In genomic region chr12:120264511-120265202, GRCh38 we compare ENCODE assay signal across 8 cellular contexts. TPM values are rescaled to one million over a fixed set of nuclear protein-coding genes. Genes with fewer than 3 reads are reported as not detected.
A peak's percentile ranks its signal among the peaks of the same experiment; 100 is the strongest.
DNase-seq lines count a peak whose midpoint lies in the region; ATAC-seq and TF ChIP-seq lines count a peak whose summit lies in the region.

No MANE protein-coding gene starts in this region.

- peaks cover 22 to 60% (median 47%) of the 10 kb centered on the region in 4 donors for H3K4me1 Mint-ChIP-seq in CD4-positive, CD25-positive, alpha-beta regulatory T cell

- no peaks in the 10 kb centered on the region for H3K27me3 Mint-ChIP-seq in CD4-positive, CD25-positive, alpha-beta regulatory T cell

- ATAC-seq in CD4-positive, CD25-positive, alpha-beta regulatory T cell (ENCODE audit: low read depth in 2 of 2): no peak
- ATAC-seq in omental fat pad (ENCODE audit: low FRiP score): peak; percentile 39
- no peak for ATAC-seq in HG03025 (IDR thresholded peaks at IDR 0.05; ENCODE audit: low FRiP score, unreplicated experiment)

- H3K9me3 Mint-ChIP-seq in CD4-positive, CD25-positive, alpha-beta regulatory T cell: no peaks in the 10 kb centered on the region

- H3K27ac ChIP-seq in CD4-positive, CD25-positive, alpha-beta regulatory T cell (ENCODE audit: insufficient read depth, low read length, poor library complexity, severe bottlenecking): peak overlapping the region; percentile 72
- peak overlapping the region; percentile 83 to 85 for H3K27ac ChIP-seq in esophagus (ENCODE audit: low read depth in 2 of 2, low read length in 1 of 2)

- peak overlapping the region; percentile 81 for H3K4me3 ChIP-seq in CD4-positive, CD25-positive, alpha-beta regulatory T cell (ENCODE audit: low read depth, low read length)
- H3K4me3 ChIP-seq in esophagus (ENCODE audit: low read depth in 1 of 2, low read length in 2 of 2): peak overlapping the region; percentile 82 to 88

- no peaks in the 10 kb centered on the region for H3K36me3 ChIP-seq in CD4-positive, CD25-positive, alpha-beta regulatory T cell (ENCODE audit: control insufficient read depth, insufficient read depth, low read length)
- no peaks in the 10 kb centered on the region for H3K36me3 ChIP-seq in esophagus (ENCODE audit: control insufficient read depth in 2 of 2, insufficient read depth in 2 of 2, low read length in 1 of 2)

- peaks cover 17% of the 10 kb centered on the region for H3K36me3 Mint-ChIP-seq in CD4-positive, CD25-positive, alpha-beta regulatory T cell

- H3K27ac Mint-ChIP-seq in CD4-positive, CD25-positive, alpha-beta regulatory T cell: peak overlapping the region; percentile 88 to 96 (median 92)

- 8 to 9% methylated on average over 16 of the region's 16 CpGs for WGBS in esophagus, 2 donors

- no peak for TF ChIP-seq CTCF in omental fat pad (IDR thresholded peaks at IDR 0.05)

- DNase-seq in CD4-positive, CD25-positive, alpha-beta regulatory T cell: peak in 2 of 3 donors; percentile 9 to 28
- DNase-seq in RKO (ENCODE audit: low spot score) (peak; percentile 44), omental fat pad (ENCODE audit: low spot score) (no peak), EL (no peak), nucleus accumbens (lab: John Stamatoyannopoulos, UW) (no peak)
- no peak for DNase-seq in activated CD4-positive, alpha-beta T cell treated with anti-CD3 and anti-CD28 coated beads for 1 hour

- peak overlapping the region; percentile 92 to 98 (median 97) for H3K4me3 Mint-ChIP-seq in CD4-positive, CD25-positive, alpha-beta regulatory T cell

- H3K4me1 ChIP-seq in CD4-positive, CD25-positive, alpha-beta regulatory T cell (ENCODE audit: control insufficient read depth, insufficient read depth, low read length, poor library complexity, severe bottlenecking): peaks cover 55% of the 10 kb centered on the region
- peaks cover 5 to 11% of the 10 kb centered on the region in 2 donors for H3K4me1 ChIP-seq in esophagus (ENCODE audit: control insufficient read depth in 2 of 2, insufficient read depth in 2 of 2, low read length in 1 of 2)

- no peaks in the 10 kb centered on the region for H3K27me3 ChIP-seq in CD4-positive, CD25-positive, alpha-beta regulatory T cell (ENCODE audit: control insufficient read depth, insufficient read depth, low read length)
- H3K27me3 ChIP-seq in esophagus (ENCODE audit: control insufficient read depth in 1 of 2, insufficient read depth in 2 of 2, low read length in 2 of 2): no peaks in the 10 kb centered on the region

- no peaks in the 10 kb centered on the region for H3K9me3 ChIP-seq in CD4-positive, CD25-positive, alpha-beta regulatory T cell (ENCODE audit: control insufficient read depth in 2 of 2, low read length in 2 of 2)
- no peaks in the 10 kb centered on the region for H3K9me3 ChIP-seq in esophagus (ENCODE audit: control insufficient read depth in 2 of 2, insufficient read depth in 1 of 2, low read depth in 1 of 2, low read length in 1 of 2)

RNA-seq across cellular contexts. Expression of gene PXN, which starts 0.9 kb away (rescaled TPM):
- total RNA-seq in CD4-positive, CD25-positive, alpha-beta regulatory T cell: 205 TPM
- polyA plus RNA-seq in CD4-positive, CD25-positive, alpha-beta regulatory T cell: 10 to 100 TPM; 64.3 to 89.5 (median 73.5) TPM
- polyA plus RNA-seq in esophagus: 10 to 100 TPM; 17.3 to 32.1 TPM
- 100 to 1,000 TPM in 1 of 4 donors, 10 to 100 TPM in 3; 40.0 to 151 (median 73.1) TPM for total RNA-seq in omental fat pad

RNA-seq across cellular contexts. Expression of gene RNU4-2, which starts 27.0 kb away (rescaled TPM):
- total RNA-seq in CD4-positive, CD25-positive, alpha-beta regulatory T cell: 12,754 TPM
- 100 to 1,000 TPM in 1 of 4 donors, 10 to 100 TPM in 1, not detected in 2; 49.3 to 132 TPM for polyA plus RNA-seq in CD4-positive, CD25-positive, alpha-beta regulatory T cell
- polyA plus RNA-seq in esophagus: not detected
- under 1 TPM; under 0.01 TPM for total RNA-seq in omental fat pad

RNA-seq across cellular contexts. Expression of gene RNU4-1, which starts 28.4 kb away (rescaled TPM):
- 1,793 TPM for total RNA-seq in CD4-positive, CD25-positive, alpha-beta regulatory T cell
- polyA plus RNA-seq in CD4-positive, CD25-positive, alpha-beta regulatory T cell: not detected
- polyA plus RNA-seq in esophagus: not detected
- under 1 TPM in 2 of 4 donors, not detected in 2; under 0.01 TPM for total RNA-seq in omental fat pad

RNA-seq across cellular contexts. Expression of gene SIRT4, which starts 37.5 kb away (rescaled TPM):
- 0.79 TPM for total RNA-seq in CD4-positive, CD25-positive, alpha-beta regulatory T cell
- polyA plus RNA-seq in CD4-positive, CD25-positive, alpha-beta regulatory T cell: 1 to 10 TPM in 3 of 4 donors, not detected in 1; 1.1 to 2.8 (median 1.2) TPM
- under 1 TPM; 0.47 to 0.55 TPM for polyA plus RNA-seq in esophagus
- total RNA-seq in omental fat pad: 1 to 10 TPM in 3 of 4 donors, not detected in 1; 1.3 to 2.4 (median 1.4) TPM

Comparison
In these comparisons a context has a peak if more than half of its experiments do, and no peak if none do; other contexts are left out.
1. DNase-seq: peak in CD4-positive, CD25-positive, alpha-beta regulatory T cell (2 of 3) and RKO (single experiment); none in omental fat pad (single experiment), EL (single experiment), nucleus accumbens (0 of 56) and activated CD4-positive, alpha-beta T cell treated with anti-CD3 and anti-CD28 coated beads for 1 hour (single experiment).
2. RNA of gene RNU4-2, which starts 27.0 kb away (total RNA-seq): 12,754 TPM in CD4-positive, CD25-positive, alpha-beta regulatory T cell (single experiment); under 0.01 TPM in omental fat pad; every median in the first group is over 1,000 times any median in the second.
3. RNA of gene RNU4-1, which starts 28.4 kb away (total RNA-seq): 1,793 TPM in CD4-positive, CD25-positive, alpha-beta regulatory T cell (single experiment); under 0.01 TPM in omental fat pad; every median in the first group is over 1,000 times any median in the second.